Comparison of ENCODE assay signal across 1 cellular context in the genomic region with DNA sequence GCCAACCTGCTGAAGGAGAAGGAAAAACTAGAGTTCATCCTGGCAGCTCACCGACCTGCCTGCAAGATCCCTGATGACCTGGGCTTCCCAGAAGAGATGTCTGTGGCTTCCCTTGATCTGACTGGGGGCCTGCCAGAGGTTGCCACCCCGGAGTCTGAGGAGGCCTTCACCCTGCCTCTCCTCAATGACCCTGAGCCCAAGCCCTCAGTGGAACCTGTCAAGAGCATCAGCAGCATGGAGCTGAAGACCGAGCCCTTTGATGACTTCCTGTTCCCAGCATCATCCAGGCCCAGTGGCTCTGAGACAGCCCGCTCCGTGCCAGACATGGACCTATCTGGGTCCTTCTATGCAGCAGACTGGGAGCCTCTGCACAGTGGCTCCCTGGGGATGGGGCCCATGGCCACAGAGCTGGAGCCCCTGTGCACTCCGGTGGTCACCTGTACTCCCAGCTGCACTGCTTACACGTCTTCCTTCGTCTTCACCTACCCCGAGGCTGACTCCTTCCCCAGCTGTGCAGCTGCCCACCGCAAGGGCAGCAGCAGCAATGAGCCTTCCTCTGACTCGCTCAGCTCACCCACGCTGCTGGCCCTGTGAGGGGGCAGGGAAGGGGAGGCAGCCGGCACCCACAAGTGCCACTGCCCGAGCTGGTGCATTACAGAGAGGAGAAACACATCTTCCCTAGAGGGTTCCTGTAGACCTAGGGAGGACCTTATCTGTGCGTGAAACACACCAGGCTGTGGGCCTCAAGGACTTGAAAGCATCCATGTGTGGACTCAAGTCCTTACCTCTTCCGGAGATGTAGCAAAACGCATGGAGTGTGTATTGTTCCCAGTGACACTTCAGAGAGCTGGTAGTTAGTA.
TF ChIP-seq lines count a peak whose summit lies in the region.

No MANE protein-coding gene starts in this region.

TF ChIP-seq in H1, 55 proteins besides CTCF, POLR2A, EP300 and RAD21:
- peak; percentile 67 for TF ChIP-seq TAF7 (optimal IDR thresholded peaks at IDR 0.05; ENCODE audit: borderline replicate concordance, low read depth, low read length)
- TF ChIP-seq ASH2L (IDR thresholded peaks at IDR 0.05; ENCODE audit: low read length) = no peak
- TF ChIP-seq, protein P1, sequence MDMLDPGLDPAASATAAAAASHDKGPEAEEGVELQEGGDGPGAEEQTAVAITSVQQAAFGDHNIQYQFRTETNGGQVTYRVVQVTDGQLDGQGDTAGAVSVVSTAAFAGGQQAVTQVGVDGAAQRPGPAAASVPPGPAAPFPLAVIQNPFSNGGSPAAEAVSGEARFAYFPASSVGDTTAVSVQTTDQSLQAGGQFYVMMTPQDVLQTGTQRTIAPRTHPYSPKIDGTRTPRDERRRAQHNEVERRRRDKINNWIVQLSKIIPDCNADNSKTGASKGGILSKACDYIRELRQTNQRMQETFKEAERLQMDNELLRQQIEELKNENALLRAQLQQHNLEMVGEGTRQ (IDR thresholded peaks at IDR 0.05; ENCODE audit: low read length) = peak; percentile 19
- TF ChIP-seq TAF1 (IDR thresholded peaks at IDR 0.05; ENCODE audit: low read depth, low read length) = no peak
- TF ChIP-seq KDM1A (IDR thresholded peaks at IDR 0.05; ENCODE audit: borderline replicate concordance, low read length) = no peak
- TF ChIP-seq POLR2AphosphoS5 (IDR thresholded peaks at IDR 0.05; ENCODE audit: low read depth, low read length) = peak; percentile 71
- no peak; the same call in 1 of the 2 replicates for TF ChIP-seq TBP (IDR thresholded peaks at IDR 0.05; ENCODE audit: low read depth, low read length)
